In the genomic region with DNA sequence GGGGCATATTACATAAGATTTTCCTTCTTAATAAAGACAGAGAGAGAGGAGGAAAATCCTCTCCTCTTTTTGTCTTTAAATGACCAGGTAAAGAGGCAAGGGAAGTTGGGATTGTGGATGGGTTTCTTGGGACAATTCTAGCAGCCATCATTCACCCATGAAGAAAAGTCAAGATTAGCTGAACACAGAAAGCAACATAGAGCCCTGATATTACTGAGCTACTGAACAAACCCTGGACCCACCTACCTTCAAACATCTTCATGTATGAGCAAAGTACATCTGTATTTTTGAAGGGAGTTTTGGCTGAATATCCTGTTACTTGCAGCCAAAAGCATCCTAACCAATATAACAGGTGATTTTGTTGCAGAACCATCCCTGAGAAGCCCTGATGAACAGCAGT, we compare ENCODE assay signal across 20 cellular contexts. TPM values are rescaled to one million over a fixed set of nuclear protein-coding genes. Genes with fewer than 3 reads are reported as not detected.
DNase-seq lines count a peak whose midpoint lies in the region; ATAC-seq and TF ChIP-seq lines count a peak whose summit lies in the region.
"Had no signal": no experiment of that assay in that cellular context is flagged by ENCODE, and none has a peak within 500 bp of the region (broad histone marks: within the 10 kb centered on the region; RNA-seq: fewer than 3 reads in every experiment).

No MANE protein-coding gene starts in this region.

- peak overlapping the region; percentile 92 for H3K27ac ChIP-seq in SU-DHL-6 (ENCODE audit: low read depth, low read length)
- peak overlapping the region; percentile 36 to 97 for H3K27ac ChIP-seq in liver (ENCODE audit: low read depth in 1 of 2, low read length in 2 of 2)
- H3K27ac ChIP-seq: adrenal gland, esophagus muscularis mucosa, left lung, RWPE1, sigmoid colon had no signal

- peaks cover 35% of the 10 kb centered on the region; the same call in 1 of the 2 replicates for H3K79me2 ChIP-seq in SU-DHL-6 (ENCODE audit: insufficient read depth, low read length)

- H3K27me3 ChIP-seq in GM06990 (replicated peaks; ENCODE audit: control insufficient read depth, insufficient read depth, low read length) (no peaks in the 10 kb centered on the region), SU-DHL-6 (ENCODE audit: low read length) (no peaks in the 10 kb centered on the region), liver (ENCODE audit: control insufficient read depth in 4 of 4, insufficient read depth in 4 of 4, low read length in 3 of 4) (no peaks in the 10 kb centered on the region)
- H3K27me3 ChIP-seq: adrenal gland, esophagus muscularis mucosa, sigmoid colon had no signal

- peak overlapping the region; percentile 95 for H3K4me3 Mint-ChIP-seq in activated CD8-positive, alpha-beta memory T cell treated with anti-CD3 and anti-CD28 coated beads, Interleukin-2, amount 10 ng/mL, durations not matched to agents 7 days and 5 days

- H3K9me3 Mint-ChIP-seq in activated CD8-positive, alpha-beta memory T cell treated with anti-CD3 and anti-CD28 coated beads, Interleukin-2, amount 10 ng/mL, durations not matched to agents 7 days and 5 days (ENCODE audit: low read depth): no peaks in the 10 kb centered on the region

- H3K36me3 ChIP-seq in GM06990 (ENCODE audit: control insufficient read depth, insufficient read depth, low read length) (no peaks in the 10 kb centered on the region; the same call in none of the 2 replicates), SU-DHL-6 (ENCODE audit: low read length) (no peaks in the 10 kb centered on the region), liver (ENCODE audit: control insufficient read depth in 4 of 4, insufficient read depth in 3 of 4, low read depth in 1 of 4, low read length in 3 of 4) (no peaks in the 10 kb centered on the region)
- H3K36me3 ChIP-seq: adrenal gland, left lung, sigmoid colon had no signal

- no peak for TF ChIP-seq CTCF in GM06990 (IDR thresholded peaks at IDR 0.05; ENCODE audit: insufficient read depth, low read length, poor library complexity, severe bottlenecking)
- no peak for TF ChIP-seq CTCF in SU-DHL-6 (IDR thresholded peaks at IDR 0.05; ENCODE audit: insufficient read depth, low read length, poor library complexity, severe bottlenecking)
- no peak for TF ChIP-seq CTCF in liver (IDR thresholded peaks at IDR 0.05; ENCODE audit: low read depth, low read length, missing input control)

- no peaks in the 10 kb centered on the region for H4K20me1 ChIP-seq in SU-DHL-6 (ENCODE audit: low read depth, low read length)

- no peak overlapping the region for H3K27ac Mint-ChIP-seq in activated CD8-positive, alpha-beta memory T cell treated with anti-CD3 and anti-CD28 coated beads, Interleukin-2, amount 10 ng/mL, durations not matched to agents 7 days and 5 days

- peaks cover 20% of the 10 kb centered on the region for H3K36me3 Mint-ChIP-seq in activated CD8-positive, alpha-beta memory T cell treated with anti-CD3 and anti-CD28 coated beads, Interleukin-2, amount 10 ng/mL, durations not matched to agents 7 days and 5 days

- peaks cover 45% of the 10 kb centered on the region for H3K4me1 Mint-ChIP-seq in activated CD8-positive, alpha-beta memory T cell treated with anti-CD3 and anti-CD28 coated beads, Interleukin-2, amount 10 ng/mL, durations not matched to agents 7 days and 5 days

- H3K9ac ChIP-seq in SU-DHL-6 (ENCODE audit: low read length) (no peak overlapping the region), liver (ENCODE audit: low read depth in 1 of 2, low read length in 2 of 2) (no peak overlapping the region)

- ATAC-seq in activated CD8-positive, alpha-beta memory T cell treated with anti-CD3 and anti-CD28 coated beads, Interleukin-2, amount 10 ng/mL, durations not matched to agents 7 days and 5 days: no peak
- ATAC-seq in GM18517 (IDR thresholded peaks at IDR 0.05; ENCODE audit: unreplicated experiment) (no peak), HG03139 (IDR thresholded peaks at IDR 0.05; ENCODE audit: unreplicated experiment) (no peak), SK-N-SH treated with all-trans-retinoic acid at 6 μM for 48 hours (no peak)
- ATAC-seq: left lung, mucosa of descending colon had no signal

- no peaks in the 10 kb centered on the region for H3K9me2 ChIP-seq in SU-DHL-6 (replicated peaks; ENCODE audit: insufficient read depth, low read length)

- CTCF ChIA-PET in activated CD8-positive, alpha-beta memory T cell treated with anti-CD3 and anti-CD28 coated beads, Interleukin-2, amount 10 ng/mL, durations not matched to agents 7 days and 5 days (lab: Charles Lee): interaction anchor here (10.0 kb wide), 1 partner anchor 16 kb away, joined by 76 read pairs; no protein-coding TSS in a partner anchor

- H3K4me2 ChIP-seq in SU-DHL-6 (ENCODE audit: low read depth, low read length, poor library complexity, severe bottlenecking): peak overlapping the region; percentile 89

- H3K4me1 ChIP-seq in liver (ENCODE audit: control insufficient read depth in 4 of 4, insufficient read depth in 4 of 4, low read length in 3 of 4): peaks cover 0 to 22% (median 10%) of the 10 kb centered on the region in 4 donors

- H3K9me3 ChIP-seq in SU-DHL-6 (ENCODE audit: insufficient read depth, low read length) (no peaks in the 10 kb centered on the region), liver (ENCODE audit: control insufficient read depth in 4 of 4, low read length in 3 of 4) (no peaks in the 10 kb centered on the region)
- H3K9me3 ChIP-seq: adrenal gland, esophagus muscularis mucosa, left lung, mucosa of descending colon, sigmoid colon had no signal

- no peaks in the 10 kb centered on the region for H3K27me3 Mint-ChIP-seq in activated CD8-positive, alpha-beta memory T cell treated with anti-CD3 and anti-CD28 coated beads, Interleukin-2, amount 10 ng/mL, durations not matched to agents 7 days and 5 days

- no peak overlapping the region for H2AFZ ChIP-seq in SU-DHL-6 (ENCODE audit: low read depth, low read length, severe bottlenecking)

- H3K4me3 ChIP-seq in GM06990 (replicated peaks; ENCODE audit: low read depth, low read length) (peak overlapping the region; percentile 88; the same call in 1 of the 2 replicates), SU-DHL-6 (ENCODE audit: insufficient read depth, low read length, poor library complexity, severe bottlenecking) (no peak overlapping the region), liver (ENCODE audit: low read depth in 1 of 3, low read length in 3 of 3) (no peak overlapping the region)
- H3K4me3 ChIP-seq: adrenal gland, esophagus muscularis mucosa, left lung, mucosa of descending colon, sigmoid colon had no signal

- TF ChIP-seq RAD21 in liver (IDR thresholded peaks at IDR 0.05): no peak

- DNase-seq in activated CD8-positive, alpha-beta memory T cell treated with anti-CD3 and anti-CD28 coated beads, Interleukin-2, amount 10 ng/mL, durations not matched to agents 7 days and 5 days: no peak
- DNase-seq in activated CD8-positive, alpha-beta memory T cell treated with anti-CD3 and anti-CD28 coated beads for 24 hours: no peak
- no peak for DNase-seq in GM06990 (ENCODE audit: extremely low read depth, insufficient read length)
- DNase-seq: adrenal gland; caudate nucleus; COR-L47; left lung; mucosa of descending colon; NCI-H146; sigmoid colon; stimulated activated CD4-positive, alpha-beta T cell treated with anti-CD3 and anti-CD28 coated beads, Interleukin-1b, Interleukin-23, amount 100 ng/mL, for 48 hours; substantia nigra had no signal

- peaks cover 11% of the 10 kb centered on the region for H3F3A ChIP-seq in SU-DHL-6 (ENCODE audit: insufficient read depth)

TF ChIP-seq in liver, 16 proteins besides CTCF, POLR2A, EP300 and RAD21 (continues in another document):
- TF ChIP-seq TAF1 (conservative IDR thresholded peaks at IDR 0.05) (no peak), RXRA (IDR thresholded peaks at IDR 0.05) (no peak), NR2F2 (IDR thresholded peaks at IDR 0.05) (no peak), HNF4A (conservative IDR thresholded peaks at IDR 0.05) (no peak), FOXA1 (IDR thresholded peaks at IDR 0.05) (no peak), JUND (IDR thresholded peaks at IDR 0.05) (no peak), EGR1 (IDR thresholded peaks at IDR 0.05; ENCODE audit: low read depth in 2 of 2) (no peak)
- TF ChIP-seq, protein P1, sequence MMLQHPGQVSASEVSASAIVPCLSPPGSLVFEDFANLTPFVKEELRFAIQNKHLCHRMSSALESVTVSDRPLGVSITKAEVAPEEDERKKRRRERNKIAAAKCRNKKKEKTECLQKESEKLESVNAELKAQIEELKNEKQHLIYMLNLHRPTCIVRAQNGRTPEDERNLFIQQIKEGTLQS (IDR thresholded peaks at IDR 0.05): no peak
- TF ChIP-seq, protein P2, sequence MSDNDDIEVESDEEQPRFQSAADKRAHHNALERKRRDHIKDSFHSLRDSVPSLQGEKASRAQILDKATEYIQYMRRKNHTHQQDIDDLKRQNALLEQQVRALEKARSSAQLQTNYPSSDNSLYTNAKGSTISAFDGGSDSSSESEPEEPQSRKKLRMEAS (IDR thresholded peaks at IDR 0.05): no peak

TF ChIP-seq in SK-N-SH treated with all-trans-retinoic acid at 6 μM for 48 hours, 23 proteins besides CTCF, POLR2A, EP300 and RAD21:
- TF ChIP-seq BACH2 (CRISPR knock-in tag; IDR thresholded peaks at IDR 0.05; ENCODE audit: borderline replicate concordance) (no peak), PPARA (CRISPR knock-in tag; IDR thresholded peaks at IDR 0.05; ENCODE audit: borderline replicate concordance) (no peak)
- TF ChIP-seq, protein P3, sequence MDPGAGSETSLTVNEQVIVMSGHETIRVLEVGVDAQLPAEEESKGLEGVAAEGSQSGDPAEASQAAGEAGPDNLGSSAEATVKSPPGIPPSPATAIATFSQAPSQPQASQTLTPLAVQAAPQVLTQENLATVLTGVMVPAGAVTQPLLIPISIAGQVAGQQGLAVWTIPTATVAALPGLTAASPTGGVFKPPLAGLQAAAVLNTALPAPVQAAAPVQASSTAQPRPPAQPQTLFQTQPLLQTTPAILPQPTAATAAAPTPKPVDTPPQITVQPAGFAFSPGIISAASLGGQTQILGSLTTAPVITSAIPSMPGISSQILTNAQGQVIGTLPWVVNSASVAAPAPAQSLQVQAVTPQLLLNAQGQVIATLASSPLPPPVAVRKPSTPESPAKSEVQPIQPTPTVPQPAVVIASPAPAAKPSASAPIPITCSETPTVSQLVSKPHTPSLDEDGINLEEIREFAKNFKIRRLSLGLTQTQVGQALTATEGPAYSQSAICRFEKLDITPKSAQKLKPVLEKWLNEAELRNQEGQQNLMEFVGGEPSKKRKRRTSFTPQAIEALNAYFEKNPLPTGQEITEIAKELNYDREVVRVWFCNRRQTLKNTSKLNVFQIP (CRISPR knock-in tag; IDR thresholded peaks at IDR 0.05; ENCODE audit: borderline replicate concordance, low read depth): no peak

RNA-seq across cellular contexts. Expression of a gene that starts 2.5 kb away (rescaled TPM):
- total RNA-seq in activated CD8-positive, alpha-beta memory T cell treated with anti-CD3 and anti-CD28 coated beads, Interleukin-2, amount 10 ng/mL, durations not matched to agents 7 days and 5 days: 10 to 100 TPM; 24.2 to 27.4 TPM
- total RNA-seq in liver: 10 to 100 TPM; 36.2 to 47.0 TPM
- 10 to 100 TPM; 23.7 to 32.7 TPM for polyA plus RNA-seq in liver

RNA-seq across cellular contexts. Expression of a gene that starts 25.6 kb away (rescaled TPM):
- total RNA-seq in activated CD8-positive, alpha-beta memory T cell treated with anti-CD3 and anti-CD28 coated beads, Interleukin-2, amount 10 ng/mL, durations not matched to agents 7 days and 5 days: 10 to 100 TPM; 16.5 to 19.2 TPM
- 10 to 100 TPM; 16.6 to 44.1 TPM for total RNA-seq in liver
- 10 to 100 TPM; 26.8 to 88.5 TPM for polyA plus RNA-seq in liver

RNA-seq across cellular contexts. Expression of a gene that starts 54.5 kb away (rescaled TPM):
- total RNA-seq in activated CD8-positive, alpha-beta memory T cell treated with anti-CD3 and anti-CD28 coated beads, Interleukin-2, amount 10 ng/mL, durations not matched to agents 7 days and 5 days: 1 to 10 TPM; 1.2 to 1.3 TPM
- under 1 TPM; 0.50 to 0.51 TPM for total RNA-seq in liver
- under 1 TPM in 1 of 2 donors, not detected in 1; 0.19 TPM for polyA plus RNA-seq in liver
- total RNA-seq: H4 had no signal
